10 cellular contexts compared by ENCODE assay signal in the genomic region with DNA sequence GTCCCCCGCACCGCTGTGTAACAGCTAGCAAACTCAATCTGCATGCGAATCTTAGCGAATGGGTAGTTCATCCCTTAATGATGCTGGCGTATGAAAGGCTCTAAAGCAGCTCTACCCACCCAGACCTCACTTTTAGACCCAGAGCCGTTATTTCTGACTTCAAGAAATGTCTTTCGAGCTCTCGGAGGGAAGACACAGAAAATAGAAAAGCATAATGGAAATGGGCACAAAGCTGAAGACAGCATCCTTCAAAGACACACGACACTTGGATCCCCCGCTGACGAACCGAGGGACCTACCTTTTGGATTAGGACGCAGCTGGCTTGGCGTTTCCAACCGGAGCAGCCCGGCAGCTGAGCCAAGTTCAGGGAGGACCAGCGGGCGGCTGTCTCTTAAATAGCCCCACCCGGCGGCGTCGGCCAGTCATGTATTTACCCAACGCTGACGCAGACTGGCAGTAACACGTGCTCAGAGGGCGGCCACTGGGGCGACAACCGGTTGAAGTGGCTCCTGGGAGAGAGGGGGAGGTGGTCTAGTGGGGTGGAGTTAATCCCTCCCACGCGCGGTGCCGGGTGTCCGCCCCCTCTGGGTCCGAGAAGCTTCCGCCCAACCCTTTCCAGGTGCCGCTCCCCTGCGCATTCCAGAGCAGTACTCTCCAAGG. TPM values are rescaled to one million over a fixed set of nuclear protein-coding genes. Genes with fewer than 3 reads are reported as not detected.
A peak's percentile ranks its signal among the peaks of the same experiment; 100 is the strongest.
DNase-seq lines count a peak whose midpoint lies in the region; ATAC-seq, FAIRE-seq and TF ChIP-seq lines count a peak whose summit lies in the region.
"Had no signal": no experiment of that assay in that cellular context is flagged by ENCODE, and none has a peak within 500 bp of the region (broad histone marks: within the 10 kb centered on the region; RNA-seq: fewer than 3 reads in every experiment).

No MANE protein-coding gene starts in this region.

- H3K4me1 ChIP-seq in keratinocyte (ENCODE audit: control insufficient read depth, extremely low read depth, insufficient read depth, low read length) (peaks cover 31% of the 10 kb centered on the region), suprapubic skin (peaks cover 25% of the 10 kb centered on the region)
- H3K4me1 ChIP-seq: HAP-1, SJSA1 had no signal

- H3K36me3 ChIP-seq in keratinocyte (ENCODE audit: control insufficient read depth in 2 of 2, extremely low read depth in 1 of 2, insufficient read depth in 2 of 2, low read length in 2 of 2) (no peaks in the 10 kb centered on the region), suprapubic skin (no peaks in the 10 kb centered on the region)
- H3K36me3 ChIP-seq: HAP-1, SJSA1 had no signal

- peak in 1 of 3 experiments; percentile 11 for TF ChIP-seq CTCF in keratinocyte (optimal IDR thresholded peaks at IDR 0.05 in 1 of 3, IDR thresholded peaks at IDR 0.05 in 1 of 3, conservative IDR thresholded peaks at IDR 0.05 in 1 of 3; ENCODE audit: extremely low read depth in 1 of 3, insufficient read depth in 2 of 3, low read length in 3 of 3)
- TF ChIP-seq CTCF in suprapubic skin (IDR thresholded peaks at IDR 0.05) = no peak

- WGBS in suprapubic skin = 15% methylated on average over 19 of the region's 37 CpGs

- no peak overlapping the region for H3K27ac Mint-ChIP-seq in activated CD8-positive, alpha-beta memory T cell treated with anti-CD3 and anti-CD28 coated beads, Interleukin-2, amount 10 ng/mL, durations not matched to agents 7 days and 5 days

- H3K79me2 ChIP-seq in keratinocyte (ENCODE audit: control insufficient read depth, insufficient read depth, low read length) = no peaks in the 10 kb centered on the region

- peaks cover 2% of the 10 kb centered on the region for H3K9me3 ChIP-seq in keratinocyte (ENCODE audit: control insufficient read depth, low read depth, low read length)
- H3K9me3 ChIP-seq in suprapubic skin = no peaks in the 10 kb centered on the region
- H3K9me3 ChIP-seq: HAP-1, SJSA1 had no signal

- TF ChIP-seq EP300 in suprapubic skin (IDR thresholded peaks at IDR 0.05) = no peak

- peaks cover 82% of the 10 kb centered on the region for H3K27me3 Mint-ChIP-seq in activated CD8-positive, alpha-beta memory T cell treated with anti-CD3 and anti-CD28 coated beads, Interleukin-2, amount 10 ng/mL, durations not matched to agents 7 days and 5 days

- peak overlapping the region; percentile 19 for H2AFZ ChIP-seq in keratinocyte (ENCODE audit: control insufficient read depth, low read length)

- H3K4me2 ChIP-seq in keratinocyte (ENCODE audit: control insufficient read depth, extremely low read depth, insufficient read depth, low read depth, low read length) = peak overlapping the region; percentile 83

- ATAC-seq in activated CD8-positive, alpha-beta memory T cell treated with anti-CD3 and anti-CD28 coated beads, Interleukin-2, amount 10 ng/mL, durations not matched to agents 7 days and 5 days = no peak
- ATAC-seq in HG02870 (IDR thresholded peaks at IDR 0.05; ENCODE audit: unreplicated experiment) = no peak

- H3K27me3 ChIP-seq in keratinocyte (ENCODE audit: control insufficient read depth, extremely low read depth, insufficient read depth, low read length) (peaks cover 42% of the 10 kb centered on the region), suprapubic skin (peaks cover 75% of the 10 kb centered on the region)

- H3K4me1 Mint-ChIP-seq in activated CD8-positive, alpha-beta memory T cell treated with anti-CD3 and anti-CD28 coated beads, Interleukin-2, amount 10 ng/mL, durations not matched to agents 7 days and 5 days = peaks cover 4% of the 10 kb centered on the region

- H3K9me3 Mint-ChIP-seq in activated CD8-positive, alpha-beta memory T cell treated with anti-CD3 and anti-CD28 coated beads, Interleukin-2, amount 10 ng/mL, durations not matched to agents 7 days and 5 days (ENCODE audit: low read depth) = no peaks in the 10 kb centered on the region

- H3K36me3 Mint-ChIP-seq in activated CD8-positive, alpha-beta memory T cell treated with anti-CD3 and anti-CD28 coated beads, Interleukin-2, amount 10 ng/mL, durations not matched to agents 7 days and 5 days = peaks cover 2% of the 10 kb centered on the region

- DNase-seq in activated CD8-positive, alpha-beta memory T cell treated with anti-CD3 and anti-CD28 coated beads for 24 hours = peak; percentile 62
- DNase-seq in activated CD8-positive, alpha-beta memory T cell treated with anti-CD3 and anti-CD28 coated beads, Interleukin-2, amount 10 ng/mL, durations not matched to agents 7 days and 5 days = no peak
- DNase-seq in amygdala (lab: John Stamatoyannopoulos, UW) (peak in 44 of 56 donors; percentile 4 to 84 (median 61)), keratinocyte (ENCODE audit: low read depth, low spot score) (peak; percentile 25), suprapubic skin (ENCODE audit: low spot score in 2 of 2) (peak in 1 of 2 donors; percentile 81), NCI-H1048 (lab: John Stamatoyannopoulos, UW) (no peak)
- DNase-seq in activated CD4-positive, CD25-positive, alpha-beta regulatory T cell treated with anti-CD3 and anti-CD28 coated beads, Interleukin-2, amount 50 U/mL, for 72 hours = no peak

- dilution Hi-C loops in keratinocyte (cut with MboI; ENCODE audit: extremely low pct_ligation_motif_present, low sequenced_read_pairs) = loop anchor here (25.0 kb wide), 2 partner anchors 98 to 173 kb away; no protein-coding TSS in a partner anchor

- H3K27ac ChIP-seq in keratinocyte (ENCODE audit: control insufficient read depth, insufficient read depth, low read length) (no peak overlapping the region), suprapubic skin (no peak overlapping the region)
- H3K27ac ChIP-seq: SJSA1 had no signal

- H3K9ac ChIP-seq in keratinocyte (ENCODE audit: control insufficient read depth, extremely low read depth, insufficient read depth, low read length) = no peak overlapping the region

- H3K4me3 Mint-ChIP-seq in activated CD8-positive, alpha-beta memory T cell treated with anti-CD3 and anti-CD28 coated beads, Interleukin-2, amount 10 ng/mL, durations not matched to agents 7 days and 5 days = no peak overlapping the region

- no peaks in the 10 kb centered on the region for H3K9me1 ChIP-seq in keratinocyte (ENCODE audit: control insufficient read depth, extremely low read depth, insufficient read depth, low read length)

- H3K4me3 ChIP-seq in keratinocyte (ENCODE audit: control insufficient read depth in 2 of 3, extremely low read depth in 1 of 3, insufficient read depth in 2 of 3, low read depth in 1 of 3, low read length in 3 of 3) (peak overlapping the region in 2 of 3 experiments; percentile 47 to 48), suprapubic skin (peak overlapping the region; percentile 33)
- H3K4me3 ChIP-seq: HAP-1, SJSA1 had no signal

- no peak for TF ChIP-seq POLR2A in suprapubic skin (IDR thresholded peaks at IDR 0.05)

- CTCF ChIA-PET in activated CD8-positive, alpha-beta memory T cell treated with anti-CD3 and anti-CD28 coated beads, Interleukin-2, amount 10 ng/mL, durations not matched to agents 7 days and 5 days (lab: Charles Lee) = no interaction called here

- no peak for FAIRE-seq in keratinocyte (lab: Jason Lieb, UNC)

- no peaks in the 10 kb centered on the region for H4K20me1 ChIP-seq in keratinocyte (ENCODE audit: control insufficient read depth, extremely low read depth, insufficient read depth, low read length)

RNA-seq across cellular contexts. Expression of a gene that starts 1.5 kb away (rescaled TPM):
- total RNA-seq in activated CD8-positive, alpha-beta memory T cell treated with anti-CD3 and anti-CD28 coated beads, Interleukin-2, amount 10 ng/mL, durations not matched to agents 7 days and 5 days = not detected
- polyA plus RNA-seq in keratinocyte = 5.7 to 8.2 TPM (median 7.2 TPM) in 3 replicates
- 4.6 TPM for polyA plus RNA-seq in keratinocyte (2011; ENCODE audit: low read depth)
- polyA plus RNA-seq in keratinocyte (2011; cell fraction: cytosol; rRNA removed) = 4.5 and 10.5 TPM in 2 replicates
- polyA plus RNA-seq in keratinocyte (2011; cell fraction: nucleus; rRNA removed) = 5.2 and 5.5 TPM in 2 replicates
- polyA plus RNA-seq in keratinocyte (2012; ENCODE audit: low replicate concordance) = 4.1 and 6.9 TPM in 2 replicates
- 0.93 to 8.0 TPM (median 1.2 TPM) in 3 replicates for polyA minus RNA-seq in keratinocyte
- 5.2 TPM for polyA minus RNA-seq in keratinocyte (2011; cell fraction: cytosol; rRNA and poly(A)+ RNA removed)
- not detected in 2 replicates for polyA minus RNA-seq in keratinocyte (2011; cell fraction: nucleus; rRNA and poly(A)+ RNA removed)
- total RNA-seq in suprapubic skin = 1 to 10 TPM in 1 of 4 donors, not detected in 3; 1.3 TPM
- total RNA-seq: SJSA1 had no signal

Comparison
In these comparisons a context has a peak if more than half of its experiments do, and no peak if none do; other contexts are left out.
1. DNase-seq: peak in activated CD8-positive, alpha-beta memory T cell treated with anti-CD3 and anti-CD28 coated beads for 24 hours (single experiment), amygdala (44 of 56) and keratinocyte (single experiment); none in activated CD8-positive, alpha-beta memory T cell treated with anti-CD3 and anti-CD28 coated beads, Interleukin-2, amount 10 ng/mL, durations not matched to agents 7 days and 5 days (single experiment), activated CD4-positive, CD25-positive, alpha-beta regulatory T cell treated with anti-CD3 and anti-CD28 coated beads, Interleukin-2, amount 50 U/mL, for 72 hours (single experiment) and NCI-H1048 (single experiment).